23 cellular contexts compared by ENCODE assay signal in the genomic region with DNA sequence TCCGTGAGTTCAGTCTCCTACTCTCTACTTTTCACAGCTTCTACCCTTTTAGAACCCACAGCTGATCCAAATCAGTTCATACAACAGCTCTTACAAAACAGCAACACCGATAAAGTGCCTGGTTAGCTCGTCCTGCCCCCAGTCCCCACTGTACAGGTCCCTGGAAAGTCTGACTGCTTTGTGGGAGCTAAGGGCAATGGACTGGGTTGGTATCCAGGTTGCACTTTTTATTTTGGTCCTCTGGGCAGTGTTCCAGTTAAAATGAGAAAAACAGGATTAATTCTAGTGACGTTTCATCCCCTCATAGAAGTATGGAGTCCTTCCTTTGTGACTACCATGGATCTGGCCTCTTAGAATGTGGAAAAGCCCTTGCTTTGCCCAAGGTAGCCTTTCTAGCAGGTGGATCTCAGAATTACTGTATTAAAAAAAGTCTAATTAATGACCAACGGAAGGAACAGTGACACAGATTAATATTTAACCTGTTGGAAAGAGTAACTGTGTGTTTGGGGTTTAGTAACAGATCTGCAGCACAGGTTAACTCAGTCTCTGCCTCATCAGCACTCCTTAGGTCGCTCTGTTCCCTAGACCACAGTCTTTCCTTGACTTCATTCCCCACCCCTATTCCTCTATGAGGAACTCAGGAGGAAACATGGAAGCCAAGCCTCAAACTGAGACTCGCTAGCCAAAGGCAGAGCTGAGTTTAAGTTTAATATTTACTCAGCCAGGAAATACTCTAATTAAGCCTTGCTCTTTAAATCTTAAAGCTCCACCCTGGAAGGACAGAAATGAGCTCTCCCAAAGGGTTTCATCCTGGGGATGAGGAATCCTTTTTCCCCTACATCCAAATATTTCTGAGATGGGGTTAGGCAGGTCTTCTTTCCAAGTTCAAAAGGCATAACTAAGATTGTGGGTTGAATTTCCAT. TPM values are rescaled to one million over a fixed set of nuclear protein-coding genes. Genes with fewer than 3 reads are reported as not detected.
A peak's percentile ranks its signal among the peaks of the same experiment; 100 is the strongest.
DNase-seq lines count a peak whose midpoint lies in the region; TF ChIP-seq lines count a peak whose summit lies in the region.
"Had no signal": no experiment of that assay in that cellular context is flagged by ENCODE, and none has a peak within 500 bp of the region (broad histone marks: within the 10 kb centered on the region; RNA-seq: fewer than 3 reads in every experiment).

No MANE protein-coding gene starts in this region.

- intact Hi-C loops in colonic mucosa (cut with DNase I), result no loop called here

- in situ Hi-C loops in GM13976 (cut with MboI; ENCODE audit: low sequenced_read_pairs, unreplicated experiment), result no loop called here

- TF ChIP-seq CTCF in colonic mucosa (IDR thresholded peaks at IDR 0.05) (no peak), neural progenitor cell (IDR thresholded peaks at IDR 0.05) (no peak), osteocyte (IDR thresholded peaks at IDR 0.05) (no peak), GM13976 (IDR thresholded peaks at IDR 0.05; ENCODE audit: borderline replicate concordance, control extremely low read depth, extremely low read depth, insufficient read depth, missing control alignments) (no peak)

- H3K27ac Mint-ChIP-seq in neural progenitor cell (peak overlapping the region; percentile 50), osteocyte (ENCODE audit: unreplicated experiment) (no peak overlapping the region)
- H3K27ac Mint-ChIP-seq: activated CD4-positive, alpha-beta T cell treated with anti-CD3 and anti-CD28 coated beads, Interleukin-2, amount 10 ng/mL, durations not matched to agents 7 days and 5 days; activated naive CD4-positive, alpha-beta T cell treated with anti-CD3 and anti-CD28 coated beads for 36 hours; activated T-cell treated with anti-CD3 and anti-CD28 coated beads, Interleukin-2, amount 50 U/mL, for 72 hours; endodermal cell; mesothelial cell of epicardium; stimulated activated effector memory CD8-positive, alpha-beta T cell treated with anti-CD3 and anti-CD28 coated beads, Interleukin-12 subunit alpha, Interleukin-12 subunit beta, amount 100 ng/mL, for 72 hours; T-helper 2 cell treated with Interferon-gamma antibody and Interleukin-4, amounts not matched to agents 5 μg/mL and 100 μg/mL, for 36 hours had no signal

- H3K4me2 ChIP-seq in neural progenitor cell, result no peak overlapping the region

- H3K4me3 ChIP-seq in colonic mucosa (no peak overlapping the region), neural progenitor cell (no peak overlapping the region)
- H3K4me3 ChIP-seq: breast epithelium, esophagus squamous epithelium had no signal

- H3K4me1 Mint-ChIP-seq in neural progenitor cell (peaks cover 4% of the 10 kb centered on the region), osteocyte (ENCODE audit: unreplicated experiment) (no peaks in the 10 kb centered on the region)
- H3K4me1 Mint-ChIP-seq: activated CD4-positive, alpha-beta T cell treated with anti-CD3 and anti-CD28 coated beads, Interleukin-2, amount 10 ng/mL, durations not matched to agents 7 days and 5 days; stimulated activated effector memory CD8-positive, alpha-beta T cell treated with anti-CD3 and anti-CD28 coated beads, Interleukin-12 subunit alpha, Interleukin-12 subunit beta, amount 100 ng/mL, for 72 hours had no signal

- peaks cover 10% of the 10 kb centered on the region for H3K27me3 Mint-ChIP-seq in neural progenitor cell (ENCODE audit: insufficient read depth, low read depth)
- H3K27me3 Mint-ChIP-seq in osteocyte (ENCODE audit: unreplicated experiment), result peaks cover 9% of the 10 kb centered on the region

- H3K9me3 ChIP-seq in colonic mucosa (no peaks in the 10 kb centered on the region), neural progenitor cell (ENCODE audit: low read depth) (no peaks in the 10 kb centered on the region)
- H3K9me3 ChIP-seq: BE2C, breast epithelium had no signal

- H3K9me3 Mint-ChIP-seq in neural progenitor cell, result peaks cover 26% of the 10 kb centered on the region
- peaks cover 6% of the 10 kb centered on the region for H3K9me3 Mint-ChIP-seq in osteocyte (ENCODE audit: unreplicated experiment)

- H3K4me3 Mint-ChIP-seq in neural progenitor cell (no peak overlapping the region), osteocyte (ENCODE audit: unreplicated experiment) (no peak overlapping the region)
- H3K4me3 Mint-ChIP-seq: activated CD4-positive, alpha-beta T cell treated with anti-CD3 and anti-CD28 coated beads, Interleukin-2, amount 10 ng/mL, durations not matched to agents 7 days and 5 days; activated naive CD4-positive, alpha-beta T cell treated with anti-CD3 and anti-CD28 coated beads for 36 hours; activated T-cell treated with anti-CD3 and anti-CD28 coated beads, Interleukin-2, amount 50 U/mL, for 72 hours; endodermal cell; mesothelial cell of epicardium; stimulated activated effector memory CD8-positive, alpha-beta T cell treated with anti-CD3 and anti-CD28 coated beads, Interleukin-12 subunit alpha, Interleukin-12 subunit beta, amount 100 ng/mL, for 72 hours; T-helper 2 cell treated with Interferon-gamma antibody and Interleukin-4, amounts not matched to agents 5 μg/mL and 100 μg/mL, for 36 hours had no signal

- H3K27ac ChIP-seq in colonic mucosa (peak overlapping the region; percentile 9), neural progenitor cell (no peak overlapping the region)
- H3K27ac ChIP-seq: breast epithelium, esophagus squamous epithelium had no signal

- H3K4me1 ChIP-seq in colonic mucosa (peaks cover 6% of the 10 kb centered on the region), neural progenitor cell (no peaks in the 10 kb centered on the region)
- H3K4me1 ChIP-seq: breast epithelium had no signal

- peak; percentile 20 for DNase-seq in DMS53 (lab: John Stamatoyannopoulos, UW)
- no peak for DNase-seq in colonic mucosa
- DNase-seq in left kidney (ENCODE audit: low read depth, low spot score), result peak; percentile 29
- DNase-seq in neural progenitor cell (ENCODE audit: low spot score), result no peak
- DNase-seq in osteocyte (ENCODE audit: extremely low spot score, unreplicated experiment), result no peak
- DNase-seq in GM13976 (ENCODE audit: low spot score), result no peak
- DNase-seq in NCI-H2196 treated with DMSO at 0.1 percent for 48 hours (lab: John Stamatoyannopoulos, UW; ENCODE audit: unreplicated experiment), result no peak
- DNase-seq in HPDE6-E6E7 (ENCODE audit: extremely low spot score), result no peak
- DNase-seq: activated CD4-positive, alpha-beta T cell treated with anti-CD3 and anti-CD28 coated beads, Interleukin-2, amount 10 ng/mL, durations not matched to agents 7 days and 5 days; activated naive CD4-positive, alpha-beta T cell treated with anti-CD3 and anti-CD28 coated beads for 36 hours; activated T-cell treated with anti-CD3 and anti-CD28 coated beads, Interleukin-2, amount 50 U/mL, for 72 hours; BE2C; DND-41; endodermal cell; esophagus squamous epithelium; H7; NCI-H1048; NCI-H187 treated with DMSO at 0.1 percent for 48 hours; stimulated activated CD4-positive, alpha-beta T cell treated with anti-CD3 and anti-CD28 coated beads, Interleukin-2, amount 100 ng/mL, for 48 hours had no signal

- H3K36me3 Mint-ChIP-seq in neural progenitor cell (peaks cover 5% of the 10 kb centered on the region), osteocyte (ENCODE audit: unreplicated experiment) (no peaks in the 10 kb centered on the region)
- H3K36me3 Mint-ChIP-seq: stimulated activated effector memory CD8-positive, alpha-beta T cell treated with anti-CD3 and anti-CD28 coated beads, Interleukin-12 subunit alpha, Interleukin-12 subunit beta, amount 100 ng/mL, for 72 hours had no signal

- H3K27me3 ChIP-seq in colonic mucosa (no peaks in the 10 kb centered on the region), neural progenitor cell (no peaks in the 10 kb centered on the region)
- H3K27me3 ChIP-seq: BE2C, breast epithelium had no signal

- H3K36me3 ChIP-seq in colonic mucosa (no peaks in the 10 kb centered on the region), neural progenitor cell (no peaks in the 10 kb centered on the region)
- H3K36me3 ChIP-seq: BE2C, breast epithelium, esophagus squamous epithelium had no signal

- H3K9ac ChIP-seq in colonic mucosa (ENCODE audit: low read depth in 2 of 2, low read length in 2 of 2), result no peak overlapping the region
- H3K9ac ChIP-seq in neural progenitor cell, result no peak overlapping the region

- H2AFZ ChIP-seq in neural progenitor cell (replicated peaks), result no peak overlapping the region

- H4K20me1 ChIP-seq in neural progenitor cell (ENCODE audit: low read depth), result no peaks in the 10 kb centered on the region

- H3K79me2 ChIP-seq in neural progenitor cell (ENCODE audit: low read depth), result no peaks in the 10 kb centered on the region

- H3F3A ChIP-seq in neural progenitor cell (ENCODE audit: low read depth), result peaks cover 6% of the 10 kb centered on the region

RNA-seq across cellular contexts. Expression of a gene that starts 52.8 kb away (rescaled TPM):
- total RNA-seq in colonic mucosa (100 to 1,000 TPM; 174 to 186 TPM), neural progenitor cell (ENCODE audit: low replicate concordance) (97.2 and 161 TPM in 2 replicates), osteocyte (4.2 and 5.1 TPM in 2 replicates)

Comparison
In these comparisons a context has a peak if more than half of its experiments do, and no peak if none do; other contexts are left out.
1. DNase-seq: peak in DMS53 (single experiment) and left kidney (single experiment); none in colonic mucosa (single experiment), neural progenitor cell (single experiment), osteocyte (single experiment), GM13976 (single experiment), NCI-H2196 treated with DMSO at 0.1 percent for 48 hours (single experiment) and HPDE6-E6E7 (single experiment).
2. RNA of a gene that starts 52.8 kb away (total RNA-seq): 174 to 186 TPM in colonic mucosa and 97.2 to 161 TPM in neural progenitor cell; 4.2 to 5.1 TPM in osteocyte; every median in the first group is over 10 times any median in the second.